Comparison of ENCODE assay signal across 20 cellular contexts in genomic region chr1:86708923-86709322, GRCh38. TPM values are rescaled to one million over a fixed set of nuclear protein-coding genes. Genes with fewer than 3 reads are reported as not detected.
DNase-seq lines count a peak whose midpoint lies in the region; ATAC-seq, FAIRE-seq and TF ChIP-seq lines count a peak whose summit lies in the region.
"Had no signal": no experiment of that assay in that cellular context is flagged by ENCODE, and none has a peak within 500 bp of the region (broad histone marks: within the 10 kb centered on the region; RNA-seq: fewer than 3 reads in every experiment).

No MANE protein-coding gene starts in this region.

- H3K79me2 ChIP-seq in endothelial cell of umbilical vein (ENCODE audit: control insufficient read depth, insufficient read depth, low read length), result peaks cover 91% of the 10 kb centered on the region

- CTCF ChIA-PET in endothelial cell of umbilical vein (lab: Charles Lee), result interaction anchor here (1.0 to 2.1 kb wide), 6 partner anchors 11 to 209 kb away, joined by 3 to 9 read pairs (median 6); no protein-coding TSS in a partner anchor
- CTCF ChIA-PET in activated CD8-positive, alpha-beta T cell treated with anti-CD3 and anti-CD28 coated beads, Interleukin-2, amount 10 ng/mL, durations not matched to agents 7 days and 5 days (lab: Charles Lee), result interaction anchor here (1.2 to 1.5 kb wide), 2 partner anchors 8 to 9 kb away, joined by 3 to 4 read pairs; no protein-coding TSS in a partner anchor

- POLR2A ChIA-PET in endothelial cell of umbilical vein (lab: Charles Lee), result no interaction called here
- POLR2A ChIA-PET in activated CD8-positive, alpha-beta T cell treated with anti-CD3 and anti-CD28 coated beads, Interleukin-2, amount 10 ng/mL, durations not matched to agents 7 days and 5 days (lab: Charles Lee), result no interaction called here

- dilution Hi-C loops in endothelial cell of umbilical vein (cut with MboI; ENCODE audit: extremely low pct_ligation_motif_present, low sequenced_read_pairs), result no loop called here

- no peak overlapping the region for H2AFZ ChIP-seq in endothelial cell of umbilical vein (ENCODE audit: low read depth, low read length)

- H3K4me3 Mint-ChIP-seq in neural crest cell, result peak overlapping the region; percentile 47
- no peak overlapping the region for H3K4me3 Mint-ChIP-seq in activated CD8-positive, alpha-beta T cell treated with anti-CD3 and anti-CD28 coated beads, Interleukin-2, amount 10 ng/mL, durations not matched to agents 7 days and 5 days
- H3K4me3 Mint-ChIP-seq: activated CD4-positive, alpha-beta memory T cell treated with anti-CD3 and anti-CD28 coated beads, Interleukin-2, amount 10 ng/mL, durations not matched to agents 7 days and 5 days had no signal

- H3K27ac ChIP-seq in endothelial cell of umbilical vein (ENCODE audit: insufficient read depth, low read depth, low read length), result no peak overlapping the region
- H3K27ac ChIP-seq: body of pancreas, neutrophil had no signal

- DNase-seq in ELR (ENCODE audit: low read depth), result peak; percentile 19
- DNase-seq in RPMI7951 (ENCODE audit: low read depth), result peak; percentile 25
- no peak for DNase-seq in endothelial cell of umbilical vein (ENCODE audit: low read depth, low spot score)
- DNase-seq in neural crest cell (ENCODE audit: low read depth, low spot score), result no peak
- no peak for DNase-seq in A172 (ENCODE audit: low spot score)
- DNase-seq in NCI-H526 treated with DMSO at 0.1 percent for 48 hours (lab: John Stamatoyannopoulos, UW), result no peak
- no peak for DNase-seq in activated CD8-positive, alpha-beta T cell treated with anti-CD3 and anti-CD28 coated beads, Interleukin-2, amount 10 ng/mL, durations not matched to agents 7 days and 5 days
- DNase-seq: activated CD4-positive, alpha-beta memory T cell treated with anti-CD3 and anti-CD28 coated beads, Interleukin-2, amount 10 ng/mL, durations not matched to agents 7 days and 5 days; body of pancreas; DMS153; dorsolateral prefrontal cortex; foreskin melanocyte; mesendoderm; NCI-H1105; stimulated activated naive CD4-positive, alpha-beta T cell had no signal

- no peak overlapping the region for H3K4me3 ChIP-seq in endothelial cell of umbilical vein (replicated peaks in 1 of 3; ENCODE audit: insufficient read depth in 1 of 3, low read depth in 1 of 3, low read length in 3 of 3)
- H3K4me3 ChIP-seq: body of pancreas had no signal

- H3K27me3 ChIP-seq in endothelial cell of umbilical vein (ENCODE audit: control insufficient read depth in 2 of 2, insufficient read depth in 2 of 2, low read length in 2 of 2), result no peaks in the 10 kb centered on the region
- H3K27me3 ChIP-seq: body of pancreas, dorsolateral prefrontal cortex, neutrophil had no signal

- peaks cover 22% of the 10 kb centered on the region for H3K4me1 ChIP-seq in endothelial cell of umbilical vein (ENCODE audit: control insufficient read depth, extremely low read depth, insufficient read depth, low read length)

- H4K20me1 ChIP-seq in endothelial cell of umbilical vein (replicated peaks; ENCODE audit: control insufficient read depth, extremely low read depth, insufficient read depth, low read length), result peaks cover 23% of the 10 kb centered on the region

- peaks cover 31% of the 10 kb centered on the region for H3K4me1 Mint-ChIP-seq in neural crest cell
- H3K4me1 Mint-ChIP-seq in activated CD8-positive, alpha-beta T cell treated with anti-CD3 and anti-CD28 coated beads, Interleukin-2, amount 10 ng/mL, durations not matched to agents 7 days and 5 days (ENCODE audit: low read depth), result peaks cover 29% of the 10 kb centered on the region

- peaks cover 2% of the 10 kb centered on the region for H3K36me3 Mint-ChIP-seq in neural crest cell (ENCODE audit: low read depth)
- H3K36me3 Mint-ChIP-seq in activated CD8-positive, alpha-beta T cell treated with anti-CD3 and anti-CD28 coated beads, Interleukin-2, amount 10 ng/mL, durations not matched to agents 7 days and 5 days (ENCODE audit: low read depth), result peaks cover 15% of the 10 kb centered on the region

- H3K9me3 Mint-ChIP-seq in neural crest cell, result no peaks in the 10 kb centered on the region
- no peaks in the 10 kb centered on the region for H3K9me3 Mint-ChIP-seq in activated CD8-positive, alpha-beta T cell treated with anti-CD3 and anti-CD28 coated beads, Interleukin-2, amount 10 ng/mL, durations not matched to agents 7 days and 5 days (ENCODE audit: insufficient read depth)
- H3K9me3 Mint-ChIP-seq: activated CD4-positive, alpha-beta memory T cell treated with anti-CD3 and anti-CD28 coated beads, Interleukin-2, amount 10 ng/mL, durations not matched to agents 7 days and 5 days had no signal

- no peaks in the 10 kb centered on the region for H3K9me3 ChIP-seq in endothelial cell of umbilical vein (replicated peaks; ENCODE audit: control insufficient read depth, insufficient read depth, low read length)
- H3K9me3 ChIP-seq: body of pancreas, neutrophil had no signal

- no peaks in the 10 kb centered on the region for H3K27me3 Mint-ChIP-seq in neural crest cell (ENCODE audit: low read depth)
- H3K27me3 Mint-ChIP-seq in activated CD8-positive, alpha-beta T cell treated with anti-CD3 and anti-CD28 coated beads, Interleukin-2, amount 10 ng/mL, durations not matched to agents 7 days and 5 days (ENCODE audit: low read depth), result no peaks in the 10 kb centered on the region
- H3K27me3 Mint-ChIP-seq: activated CD4-positive, alpha-beta memory T cell treated with anti-CD3 and anti-CD28 coated beads, Interleukin-2, amount 10 ng/mL, durations not matched to agents 7 days and 5 days had no signal

- no peaks in the 10 kb centered on the region for H3K36me3 ChIP-seq in endothelial cell of umbilical vein (ENCODE audit: control insufficient read depth in 2 of 2, extremely low read depth in 1 of 2, insufficient read depth in 2 of 2, low read length in 2 of 2)

- TF ChIP-seq CTCF in endothelial cell of umbilical vein (IDR thresholded peaks at IDR 0.05; ENCODE audit: extremely low read depth in 1 of 2, insufficient read depth in 1 of 2, low read depth in 1 of 2, low read length in 2 of 2) (no peak), neural crest cell (conservative IDR thresholded peaks at IDR 0.05) (no peak)

- no peak for ATAC-seq in HG03025 (IDR thresholded peaks at IDR 0.05; ENCODE audit: low FRiP score, unreplicated experiment)
- no peak for ATAC-seq in activated CD8-positive, alpha-beta T cell treated with anti-CD3 and anti-CD28 coated beads, Interleukin-2, amount 10 ng/mL, durations not matched to agents 7 days and 5 days
- ATAC-seq: body of pancreas had no signal

- H3K4me2 ChIP-seq in endothelial cell of umbilical vein (ENCODE audit: insufficient read depth, low read length), result peak overlapping the region; percentile 55

- no peak overlapping the region for H3K27ac Mint-ChIP-seq in neural crest cell (ENCODE audit: unreplicated experiment)
- no peak overlapping the region for H3K27ac Mint-ChIP-seq in activated CD8-positive, alpha-beta T cell treated with anti-CD3 and anti-CD28 coated beads, Interleukin-2, amount 10 ng/mL, durations not matched to agents 7 days and 5 days
- H3K27ac Mint-ChIP-seq: activated CD4-positive, alpha-beta memory T cell treated with anti-CD3 and anti-CD28 coated beads, Interleukin-2, amount 10 ng/mL, durations not matched to agents 7 days and 5 days had no signal

- no TSS peak for BruUV-seq in endothelial cell of umbilical vein (replicated peaks; lab: Mats Ljungman, UMichigan)

- H3K9me1 ChIP-seq in endothelial cell of umbilical vein (replicated peaks; ENCODE audit: control insufficient read depth, extremely low read depth, insufficient read depth, low read length), result no peaks in the 10 kb centered on the region

- no peak overlapping the region for H3K9ac ChIP-seq in endothelial cell of umbilical vein (replicated peaks; ENCODE audit: extremely low read depth, insufficient read depth, low read length)

- TF ChIP-seq POLR2A in endothelial cell of umbilical vein (IDR thresholded peaks at IDR 0.05; ENCODE audit: low read depth, low read length), result no peak

- no peak for FAIRE-seq in endothelial cell of umbilical vein (lab: Jason Lieb, UNC)
- FAIRE-seq: H1, TTC549, urothelium cell line had no signal

- intact Hi-C loops in endothelial cell of umbilical vein (cut with micrococcal nuclease), result loop anchor here (10.0 kb wide), 2 partner anchors 206 to 324 kb away; partner anchors contain the start of genes HS2ST1 and SELENOF

TF ChIP-seq in endothelial cell of umbilical vein, 7 proteins besides CTCF, POLR2A, EP300 and RAD21:
- TF ChIP-seq POLR2AphosphoS5 (IDR thresholded peaks at IDR 0.05; ENCODE audit: insufficient read depth, low read depth, low read length) (no peak), JUN (IDR thresholded peaks at IDR 0.05; ENCODE audit: borderline replicate concordance, insufficient read depth, insufficient read length, low read depth) (no peak), MAX (IDR thresholded peaks at IDR 0.05; ENCODE audit: insufficient read depth, insufficient read length) (no peak), MYC (IDR thresholded peaks at IDR 0.05; ENCODE audit: low read depth, low read length) (no peak), EZH2 (IDR thresholded peaks at IDR 0.05; ENCODE audit: borderline replicate concordance, low read depth, low read length, severe bottlenecking) (no peak), GATA2 (IDR thresholded peaks at IDR 0.05; ENCODE audit: insufficient read depth, insufficient read length, low read depth, low read length) (no peak), FOS (IDR thresholded peaks at IDR 0.05; ENCODE audit: borderline replicate concordance, insufficient read depth, low read length) (no peak)

RNA-seq across cellular contexts. Expression of gene SH3GLB1, which starts 4.5 kb away (rescaled TPM):
- 45.6 and 53.6 TPM in 2 replicates for total RNA-seq in RPMI7951 (2014; rRNA removed; shearing (Covaris generic))
- total RNA-seq in endothelial cell of umbilical vein (140 and 148 TPM in 2 replicates), neural crest cell (51.9 and 55.3 TPM in 2 replicates)
- polyA plus RNA-seq in endothelial cell of umbilical vein, result 43.3 and 43.7 TPM in 2 replicates
- 59.6 and 62.5 TPM in 2 replicates for polyA plus RNA-seq in endothelial cell of umbilical vein (2011; cell fraction: cytosol; rRNA removed)
- polyA plus RNA-seq in endothelial cell of umbilical vein (2011; cell fraction: nucleus; rRNA removed), result 42.9 and 49.5 TPM in 2 replicates
- polyA plus RNA-seq in endothelial cell of umbilical vein (2012), result 91.5 and 140 TPM in 2 replicates
- polyA minus RNA-seq in endothelial cell of umbilical vein, result 66.7 and 70.2 TPM in 2 replicates
- 12.6 TPM for polyA minus RNA-seq in endothelial cell of umbilical vein (2011; cell fraction: cytosol; rRNA and poly(A)+ RNA removed)
- 46.3 and 55.6 TPM in 2 replicates for polyA minus RNA-seq in endothelial cell of umbilical vein (2011; cell fraction: nucleus; rRNA and poly(A)+ RNA removed)
- 25.1 and 25.3 TPM in 2 replicates for total RNA-seq in A172 (2014; rRNA removed; shearing (Covaris generic))
- total RNA-seq in activated CD8-positive, alpha-beta T cell treated with anti-CD3 and anti-CD28 coated beads, Interleukin-2, amount 10 ng/mL, durations not matched to agents 7 days and 5 days, result 10 to 100 TPM; 66.9 to 69.2 TPM

Comparison
In these comparisons a context has a peak if more than half of its experiments do, and no peak if none do; other contexts are left out.
1. DNase-seq: peak in ELR (single experiment) and RPMI7951 (single experiment); none in endothelial cell of umbilical vein (single experiment), neural crest cell (single experiment), A172 (single experiment), NCI-H526 treated with DMSO at 0.1 percent for 48 hours (single experiment) and activated CD8-positive, alpha-beta T cell treated with anti-CD3 and anti-CD28 coated beads, Interleukin-2, amount 10 ng/mL, durations not matched to agents 7 days and 5 days (single experiment).